Comparison of ENCODE assay signal across 8 cellular contexts in genomic region chr6:118651282-118652050, GRCh38. TPM values are rescaled to one million over a fixed set of nuclear protein-coding genes. Genes with fewer than 3 reads are reported as not detected.
A peak's percentile ranks its signal among the peaks of the same experiment; 100 is the strongest.
DNase-seq lines count a peak whose midpoint lies in the region; ATAC-seq and TF ChIP-seq lines count a peak whose summit lies in the region.

Gene CEP85L, minus strand, starts transcription at chr6:118651591. Its CDS starts 322 bp downstream, at chr6:118651269.

- TF ChIP-seq CTCF in NB4 (IDR thresholded peaks at IDR 0.05; ENCODE audit: low read depth, low read length), result no peak

- peak; percentile 89 for ATAC-seq in HG02571 (IDR thresholded peaks at IDR 0.05; ENCODE audit: unreplicated experiment)

- DNase-seq in NB4 (ENCODE audit: low read depth), result peak; percentile 94
- peak; percentile 96 for DNase-seq in SK-N-DZ (ENCODE audit: low spot score)
- DNase-seq in activated naive CD4-positive, alpha-beta T cell treated with anti-CD3 and anti-CD28 coated beads for 36 hours, result peak; percentile 90
- peak; percentile 92 for DNase-seq in germinal center (ENCODE audit: low spot score)
- peak in 55 of 56 donors; percentile 53 to 95 (median 87) for DNase-seq in nucleus accumbens (lab: John Stamatoyannopoulos, UW)
- DNase-seq in superior temporal gyrus (ENCODE audit: extremely low spot score), result peak; percentile 88

- H3K9me3 Mint-ChIP-seq in activated naive CD4-positive, alpha-beta T cell treated with anti-CD3 and anti-CD28 coated beads for 36 hours, result no peaks in the 10 kb centered on the region

- peak within 1 kb of the TSS; percentile 89 for H3K27ac Mint-ChIP-seq in activated naive CD4-positive, alpha-beta T cell treated with anti-CD3 and anti-CD28 coated beads for 36 hours

- H3K4me3 ChIP-seq in GM08714 (ENCODE audit: low read length) (peak within 1 kb of the TSS; percentile 95), NB4 (ENCODE audit: low read depth, low read length) (peak within 1 kb of the TSS; percentile 79)

- peaks cover 5% of the 10 kb centered on the region for H3K36me3 Mint-ChIP-seq in activated naive CD4-positive, alpha-beta T cell treated with anti-CD3 and anti-CD28 coated beads for 36 hours (ENCODE audit: low read depth)

- peaks cover 49% of the 10 kb centered on the region for H3K4me1 Mint-ChIP-seq in activated naive CD4-positive, alpha-beta T cell treated with anti-CD3 and anti-CD28 coated beads for 36 hours (ENCODE audit: low read depth)

- peak within 1 kb of the TSS; percentile 86 for H3K4me3 Mint-ChIP-seq in activated naive CD4-positive, alpha-beta T cell treated with anti-CD3 and anti-CD28 coated beads for 36 hours

- TF ChIP-seq POLR2A in NB4 (IDR thresholded peaks at IDR 0.05; ENCODE audit: extremely low read depth, insufficient read length), result peak; percentile 46

- CTCF ChIA-PET in activated naive CD4-positive, alpha-beta T cell treated with anti-CD3 and anti-CD28 coated beads for 36 hours (lab: Charles Lee), result interaction anchor here (1.3 to 1.5 kb wide), 2 partner anchors 8 to 57 kb away, joined by 3 to 4 read pairs; no protein-coding TSS in a partner anchor

- intact Hi-C loops in activated naive CD4-positive, alpha-beta T cell treated with anti-CD3 and anti-CD28 coated beads for 36 hours (cut with micrococcal nuclease), result loop anchor here (1.0 to 10.0 kb wide), 12 partner anchors 9 to 977 kb away; partner anchors contain the start of genes ASF1A, MCM9 and NUS1

- no peaks in the 10 kb centered on the region for H3K27me3 Mint-ChIP-seq in activated naive CD4-positive, alpha-beta T cell treated with anti-CD3 and anti-CD28 coated beads for 36 hours (ENCODE audit: low read depth)

RNA-seq across cellular contexts. Expression of gene CEP85L, which starts in this region (rescaled TPM):
- 3.3 and 4.9 TPM in 2 replicates for polyA plus RNA-seq in SK-N-DZ (2014; cell fraction: cytosol; rRNA removed)
- 3.5 and 4.1 TPM in 2 replicates for polyA plus RNA-seq in SK-N-DZ (2014; cell fraction: nucleus; rRNA removed)
- total RNA-seq in activated naive CD4-positive, alpha-beta T cell treated with anti-CD3 and anti-CD28 coated beads for 36 hours, result 10 to 100 TPM; 31.4 to 31.9 TPM

Comparison
In these comparisons a context has a peak if more than half of its experiments do, and no peak if none do; other contexts are left out.
1. Peak in every context shown above with its lines: DNase-seq, ATAC-seq and H3K4me3 ChIP-seq.